In the genomic region with DNA sequence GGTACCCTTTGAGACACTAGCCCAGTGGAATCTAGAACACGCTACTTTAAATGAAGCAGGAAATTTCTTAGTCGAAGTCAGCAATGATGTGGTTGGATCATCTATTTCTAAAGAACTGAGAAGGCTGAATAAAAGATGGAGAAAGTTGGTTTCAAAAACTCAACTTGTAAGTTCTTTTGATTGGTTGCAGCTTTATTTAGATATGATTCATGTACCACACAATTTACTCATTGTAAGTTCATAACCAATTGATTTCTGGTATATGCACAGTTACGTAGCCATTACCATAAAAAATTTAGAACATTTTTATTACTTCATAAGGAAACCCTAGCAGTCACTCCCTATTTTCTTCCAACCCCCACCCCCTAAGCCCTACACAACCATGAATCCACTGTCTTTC, we compare ENCODE assay signal across 26 cellular contexts.
DNase-seq lines count a peak whose midpoint lies in the region; ATAC-seq and FAIRE-seq lines count a peak whose summit lies in the region.
"Had no signal": no experiment of that assay in that cellular context is flagged by ENCODE, and none has a peak within 500 bp of the region (broad histone marks: within the 10 kb centered on the region; RNA-seq: fewer than 3 reads in every experiment).

No MANE protein-coding gene starts in this region.

- H3K4me3 ChIP-seq in mesenchymal stem cell (ENCODE audit: insufficient read depth in 1 of 2, low read depth in 1 of 2, low read length in 2 of 2), result no peak overlapping the region
- H3K4me3 ChIP-seq: BLaER1 had no signal

- H3K4me1 Mint-ChIP-seq in activated T-cell treated with anti-CD3 and anti-CD28 coated beads, Interleukin-2, amount 50 U/mL, for 24 hours (ENCODE audit: low read depth), result peaks cover 12% of the 10 kb centered on the region
- no peaks in the 10 kb centered on the region for H3K4me1 Mint-ChIP-seq in activated T-helper 17 cell treated with anti-CD3 and anti-CD28 coated beads, Interleukin-2, amount 50 U/mL, for 72 hours
- H3K4me1 Mint-ChIP-seq: CD14-positive monocyte had no signal

- no peaks in the 10 kb centered on the region for H3K79me1 ChIP-seq in mesenchymal stem cell (replicated peaks; ENCODE audit: low read length, poor library complexity, severe bottlenecking)

- peak; percentile 97 for FAIRE-seq in HTR-8/SVneo (lab: Jason Lieb, UNC)
- FAIRE-seq: A204.1 had no signal

- H3K27me3 Mint-ChIP-seq in activated T-cell treated with anti-CD3 and anti-CD28 coated beads, Interleukin-2, amount 50 U/mL, for 24 hours, result no peaks in the 10 kb centered on the region
- H3K27me3 Mint-ChIP-seq in activated T-helper 17 cell treated with anti-CD3 and anti-CD28 coated beads, Interleukin-2, amount 50 U/mL, for 72 hours, result no peaks in the 10 kb centered on the region
- H3K27me3 Mint-ChIP-seq: CD4-positive, alpha-beta memory T cell; CD4-positive, CD25-positive, alpha-beta regulatory T cell; CD8-positive, alpha-beta memory T cell had no signal

- H3K14ac ChIP-seq in mesenchymal stem cell (ENCODE audit: low read length in 2 of 2), result no peak overlapping the region

- peak overlapping the region; percentile 41 for H3K27ac Mint-ChIP-seq in activated T-cell treated with anti-CD3 and anti-CD28 coated beads, Interleukin-2, amount 50 U/mL, for 24 hours
- H3K27ac Mint-ChIP-seq in activated T-helper 17 cell treated with anti-CD3 and anti-CD28 coated beads, Interleukin-2, amount 50 U/mL, for 72 hours, result no peak overlapping the region
- H3K27ac Mint-ChIP-seq: CD14-positive monocyte had no signal

- no peak overlapping the region for H2BK15ac ChIP-seq in mesenchymal stem cell (ENCODE audit: low read depth, poor library complexity, severe bottlenecking)

- no peak overlapping the region for H2AK5ac ChIP-seq in mesenchymal stem cell (ENCODE audit: low read length, severe bottlenecking)

- no peaks in the 10 kb centered on the region for H3K9me3 Mint-ChIP-seq in activated T-cell treated with anti-CD3 and anti-CD28 coated beads, Interleukin-2, amount 50 U/mL, for 24 hours
- no peaks in the 10 kb centered on the region for H3K9me3 Mint-ChIP-seq in activated T-helper 17 cell treated with anti-CD3 and anti-CD28 coated beads, Interleukin-2, amount 50 U/mL, for 72 hours
- H3K9me3 Mint-ChIP-seq: CD4-positive, alpha-beta memory T cell; CD8-positive, alpha-beta memory T cell had no signal

- peaks cover 0 to 3% of the 10 kb centered on the region in 2 experiments for H3K36me3 ChIP-seq in mesenchymal stem cell (ENCODE audit: control insufficient read depth in 1 of 2, insufficient read depth in 2 of 2, low read depth in 1 of 2, low read length in 2 of 2)
- H3K36me3 ChIP-seq: BE2C had no signal

- no peak overlapping the region for H4K8ac ChIP-seq in mesenchymal stem cell (ENCODE audit: low read length)

- no peak overlapping the region for H2AFZ ChIP-seq in mesenchymal stem cell (ENCODE audit: low read depth, low read length)

- no peak overlapping the region for H3K9ac ChIP-seq in mesenchymal stem cell (ENCODE audit: low read length)
- H3K9ac ChIP-seq: BLaER1 had no signal

- H3K27ac ChIP-seq in mesenchymal stem cell (ENCODE audit: low read length, poor library complexity, severe bottlenecking), result no peak overlapping the region
- H3K27ac ChIP-seq: BLaER1 had no signal

- no peak overlapping the region for H2BK5ac ChIP-seq in mesenchymal stem cell (ENCODE audit: low read depth, low read length, poor library complexity, severe bottlenecking)

- no peak overlapping the region for H3K4ac ChIP-seq in mesenchymal stem cell (ENCODE audit: low read depth in 1 of 2, low read length in 2 of 2)

- 97% methylated on average over 3 of the region's 3 CpGs for WGBS in mesenchymal stem cell

- H4K91ac ChIP-seq in mesenchymal stem cell (ENCODE audit: low read length), result no peak overlapping the region

- no peak overlapping the region for H3K23ac ChIP-seq in mesenchymal stem cell (ENCODE audit: low read length in 2 of 2)

- no peak overlapping the region for H2BK12ac ChIP-seq in mesenchymal stem cell (ENCODE audit: low read length in 2 of 2)

- H3K18ac ChIP-seq in mesenchymal stem cell (ENCODE audit: low read depth in 1 of 2, low read length in 2 of 2), result no peak overlapping the region

- no peaks in the 10 kb centered on the region for H3K9me3 ChIP-seq in mesenchymal stem cell (ENCODE audit: control insufficient read depth, low read length)
- H3K9me3 ChIP-seq: BE2C, BLaER1 had no signal

- H3K4me1 ChIP-seq in mesenchymal stem cell (ENCODE audit: control insufficient read depth, insufficient read depth, low read depth, low read length), result no peaks in the 10 kb centered on the region
- H3K4me1 ChIP-seq: BE2C had no signal

- no peak overlapping the region for H3K4me2 ChIP-seq in mesenchymal stem cell (ENCODE audit: low read length, poor library complexity, severe bottlenecking)
- H3K4me2 ChIP-seq: BLaER1 had no signal

- ATAC-seq in activated T-helper 17 cell treated with anti-CD3 and anti-CD28 coated beads, Interleukin-2, amount 50 U/mL, for 72 hours (replicated peaks), result peak; percentile 52

- peaks cover 53% of the 10 kb centered on the region for H3K36me3 Mint-ChIP-seq in activated T-cell treated with anti-CD3 and anti-CD28 coated beads, Interleukin-2, amount 50 U/mL, for 24 hours (ENCODE audit: low read depth)
- peaks cover 71% of the 10 kb centered on the region for H3K36me3 Mint-ChIP-seq in activated T-helper 17 cell treated with anti-CD3 and anti-CD28 coated beads, Interleukin-2, amount 50 U/mL, for 72 hours (ENCODE audit: low read depth)
- H3K36me3 Mint-ChIP-seq: CD14-positive monocyte had no signal

- DNase-seq in activated T-cell treated with anti-CD3 and anti-CD28 coated beads, Interleukin-2, amount 50 U/mL, for 24 hours, result no peak
- no peak for DNase-seq in activated T-cell treated with anti-CD3 and anti-CD28 coated beads, Interleukin-2, amount 50 U/mL, for 1 hour
- DNase-seq in HTR-8/SVneo (ENCODE audit: insufficient read length, low spot score) (no peak), fibroblast of peridontal ligament (ENCODE audit: extremely low read depth) (peak; percentile 15), mesenchymal stem cell (no peak), LoVo (ENCODE audit: low spot score) (no peak)
- no peak for DNase-seq in activated naive CD4-positive, alpha-beta T cell treated with Interleukin-2 at 50 U/mL for 16 hours
- DNase-seq: 8988T; ACHN; BE2C; C1 segment of cervical spinal cord; CD4-positive, alpha-beta memory T cell; CD4-positive, CD25-positive, alpha-beta regulatory T cell; CD8-positive, alpha-beta memory T cell; COR-L47; DMS 273 treated with DMSO at 0.1 percent for 48 hours; DMS153; DMS53; DMS79; DND-41; EL; GDM1 had no signal

- H2BK120ac ChIP-seq in mesenchymal stem cell (ENCODE audit: low read depth, low read length), result no peak overlapping the region

- H3K27me3 ChIP-seq in mesenchymal stem cell (ENCODE audit: control insufficient read depth in 1 of 2, insufficient read depth in 1 of 2, low read length in 2 of 2), result no peaks in the 10 kb centered on the region
- H3K27me3 ChIP-seq: BE2C, BLaER1 had no signal

- no peak overlapping the region for H3K4me3 Mint-ChIP-seq in activated T-cell treated with anti-CD3 and anti-CD28 coated beads, Interleukin-2, amount 50 U/mL, for 24 hours
- H3K4me3 Mint-ChIP-seq in activated T-helper 17 cell treated with anti-CD3 and anti-CD28 coated beads, Interleukin-2, amount 50 U/mL, for 72 hours, result no peak overlapping the region
- H3K4me3 Mint-ChIP-seq: CD14-positive monocyte; CD4-positive, alpha-beta memory T cell; CD4-positive, CD25-positive, alpha-beta regulatory T cell; CD8-positive, alpha-beta memory T cell had no signal
